ENCODE assay signal across 18 cellular contexts in genomic region chr11:16778286-16778685, GRCh38.
"Had no signal": no experiment of that assay in that cellular context is flagged by ENCODE, and none has a peak within 500 bp of the region (broad histone marks: within the 10 kb centered on the region; RNA-seq: fewer than 3 reads in every experiment).

No MANE protein-coding gene starts in this region.

- H3K36me3 ChIP-seq: colonic mucosa had no signal

- H3K4me1 ChIP-seq: colonic mucosa had no signal

- H3K4me3 ChIP-seq: colonic mucosa, dorsolateral prefrontal cortex, esophagus muscularis mucosa had no signal

- DNase-seq: activated effector memory CD4-positive, alpha-beta T cell treated with Interleukin-2 at 50 U/mL for 16 hours; activated naive CD4-positive, alpha-beta T cell treated with anti-CD3 and anti-CD28 coated beads for 36 hours; activated naive CD8-positive, alpha-beta T cell treated with anti-CD3 and anti-CD28 coated beads, Interleukin-2, amount 10 ng/mL, durations not matched to agents 7 days and 5 days; activated T-cell treated with anti-CD3 and anti-CD28 coated beads, Interleukin-2, amount 50 U/mL, for 48 hours; amniotic stem cell; colonic mucosa; dorsolateral prefrontal cortex; islet precursor cell; left cardiac atrium; nephron progenitor cell; occipital lobe; posterior cingulate gyrus; retina; stimulated activated CD4-positive, alpha-beta T cell treated with anti-CD3 and anti-CD28 coated beads, Interleukin-4, amount 100 ng/mL, for 1 hour; stimulated activated naive CD4-positive, alpha-beta T cell treated with Interleukin-2 at 50 U/mL for 16 hours; T-helper 9 cell had no signal

- H3K27ac Mint-ChIP-seq: activated naive CD4-positive, alpha-beta T cell treated with anti-CD3 and anti-CD28 coated beads for 36 hours; activated naive CD8-positive, alpha-beta T cell treated with anti-CD3 and anti-CD28 coated beads, Interleukin-2, amount 10 ng/mL, durations not matched to agents 7 days and 5 days; nephron progenitor cell; WTC11 had no signal

- H3K4me3 Mint-ChIP-seq: activated naive CD4-positive, alpha-beta T cell treated with anti-CD3 and anti-CD28 coated beads for 36 hours; activated naive CD8-positive, alpha-beta T cell treated with anti-CD3 and anti-CD28 coated beads, Interleukin-2, amount 10 ng/mL, durations not matched to agents 7 days and 5 days; nephron progenitor cell; WTC11 had no signal

- H3K9me3 ChIP-seq: colonic mucosa, esophagus muscularis mucosa had no signal

- H3K9me3 Mint-ChIP-seq: activated naive CD4-positive, alpha-beta T cell treated with anti-CD3 and anti-CD28 coated beads for 36 hours; activated naive CD8-positive, alpha-beta T cell treated with anti-CD3 and anti-CD28 coated beads, Interleukin-2, amount 10 ng/mL, durations not matched to agents 7 days and 5 days; nephron progenitor cell; WTC11 had no signal

- H3K4me1 Mint-ChIP-seq: activated naive CD8-positive, alpha-beta T cell treated with anti-CD3 and anti-CD28 coated beads, Interleukin-2, amount 10 ng/mL, durations not matched to agents 7 days and 5 days had no signal

- H3K27ac ChIP-seq: colonic mucosa, dorsolateral prefrontal cortex, esophagus muscularis mucosa had no signal

- H3K36me3 Mint-ChIP-seq: activated naive CD8-positive, alpha-beta T cell treated with anti-CD3 and anti-CD28 coated beads, Interleukin-2, amount 10 ng/mL, durations not matched to agents 7 days and 5 days; WTC11 had no signal

- H3K27me3 ChIP-seq: colonic mucosa, dorsolateral prefrontal cortex, esophagus muscularis mucosa had no signal

- ATAC-seq: left cardiac atrium, WTC11 had no signal
